Comparison of ENCODE assay signal across 8 cellular contexts in genomic region chr17:50027639-50028206, GRCh38. TPM values are rescaled to one million over a fixed set of nuclear protein-coding genes. Genes with fewer than 3 reads are reported as not detected.
DNase-seq lines count a peak whose midpoint lies in the region; ATAC-seq, FAIRE-seq and TF ChIP-seq lines count a peak whose summit lies in the region.

No MANE protein-coding gene starts in this region.

- H3K9ac ChIP-seq in endothelial cell of umbilical vein (replicated peaks; ENCODE audit: extremely low read depth, insufficient read depth, low read length): peak overlapping the region; percentile 30

- peaks cover 5 to 13% (median 10%) of the 10 kb centered on the region in 7 donors for H3K4me1 Mint-ChIP-seq in naive thymus-derived CD4-positive, alpha-beta T cell

- POLR2A ChIA-PET in endothelial cell of umbilical vein (lab: Charles Lee): interaction anchor here (2.6 kb wide), 1 partner anchor 29 kb away, joined by 13 read pairs; the partner anchor contains the start of gene ITGA3
- POLR2A ChIA-PET in naive thymus-derived CD4-positive, alpha-beta T cell (lab: Charles Lee): interaction anchor here (1.5 to 2.1 kb wide), 3 partner anchors 57 to 64 kb away, joined by 3 to 7 read pairs (median 3); no protein-coding TSS in a partner anchor

- peaks cover 5% of the 10 kb centered on the region; the same call in 1 of the 2 replicates for H3K27me3 ChIP-seq in DOHH2 (ENCODE audit: control insufficient read depth, low read length)
- no peaks in the 10 kb centered on the region for H3K27me3 ChIP-seq in endothelial cell of umbilical vein (ENCODE audit: control insufficient read depth in 2 of 2, insufficient read depth in 2 of 2, low read length in 2 of 2)
- H3K27me3 ChIP-seq in naive thymus-derived CD4-positive, alpha-beta T cell (ENCODE audit: control insufficient read depth in 2 of 2, insufficient read depth in 2 of 2, low read length in 2 of 2): peaks cover 0 to 6% of the 10 kb centered on the region in 2 donors

- no TSS peak for BruUV-seq in endothelial cell of umbilical vein (replicated peaks; lab: Mats Ljungman, UMichigan)

- H3K4me2 ChIP-seq in DOHH2 (ENCODE audit: low read length) (peak overlapping the region; percentile 37; the same call in 1 of the 2 replicates), endothelial cell of umbilical vein (ENCODE audit: insufficient read depth, low read length) (peak overlapping the region; percentile 44)

- no peak overlapping the region for H3K27ac Mint-ChIP-seq in naive thymus-derived CD4-positive, alpha-beta T cell

- CTCF ChIA-PET in endothelial cell of umbilical vein (lab: Charles Lee): interaction anchor here (0.7 to 5.3 kb wide), 9 partner anchors 8 to 65 kb away, joined by 3 to 146 read pairs (median 76); partner anchors contain the start of gene ITGA3
- CTCF ChIA-PET in naive thymus-derived CD4-positive, alpha-beta T cell (lab: Charles Lee): interaction anchor here (0.6 to 8.5 kb wide), 4 partner anchors 25 to 599 kb away, joined by 3 to 91 read pairs (median 30); no protein-coding TSS in a partner anchor

- peak; percentile 65 for ATAC-seq in naive thymus-derived CD4-positive, alpha-beta T cell

- H3K9me2 ChIP-seq in DOHH2 (replicated peaks; ENCODE audit: control insufficient read depth, low read length): no peaks in the 10 kb centered on the region

- peak overlapping the region; percentile 68 for H2AFZ ChIP-seq in endothelial cell of umbilical vein (ENCODE audit: low read depth, low read length)

- no peaks in the 10 kb centered on the region for H3K36me3 ChIP-seq in DOHH2 (ENCODE audit: control insufficient read depth, low read length)
- H3K36me3 ChIP-seq in endothelial cell of umbilical vein (ENCODE audit: control insufficient read depth in 2 of 2, extremely low read depth in 1 of 2, insufficient read depth in 2 of 2, low read length in 2 of 2): no peaks in the 10 kb centered on the region
- no peaks in the 10 kb centered on the region for H3K36me3 ChIP-seq in naive thymus-derived CD4-positive, alpha-beta T cell (ENCODE audit: control insufficient read depth in 2 of 3, insufficient read depth in 3 of 3, low read length in 3 of 3)

- H3K27me3 Mint-ChIP-seq in naive thymus-derived CD4-positive, alpha-beta T cell: peaks cover 20 to 31% (median 23%) of the 10 kb centered on the region in 5 donors

- H3F3A ChIP-seq in DOHH2 (ENCODE audit: control insufficient read depth, insufficient read depth): peaks cover 22% of the 10 kb centered on the region

- peak; percentile 30 for TF ChIP-seq POLR2A in endothelial cell of umbilical vein (IDR thresholded peaks at IDR 0.05; ENCODE audit: low read depth, low read length)

- no peaks in the 10 kb centered on the region for H3K79me2 ChIP-seq in DOHH2 (ENCODE audit: control insufficient read depth, low read length)
- no peaks in the 10 kb centered on the region for H3K79me2 ChIP-seq in endothelial cell of umbilical vein (ENCODE audit: control insufficient read depth, insufficient read depth, low read length)

- H3K9me3 Mint-ChIP-seq in naive thymus-derived CD4-positive, alpha-beta T cell: no peaks in the 10 kb centered on the region

- H3K4me3 Mint-ChIP-seq in naive thymus-derived CD4-positive, alpha-beta T cell: peak overlapping the region in 7 of 10 donors; percentile 17 to 74 (median 54)

- H3K9me1 ChIP-seq in endothelial cell of umbilical vein (replicated peaks; ENCODE audit: control insufficient read depth, extremely low read depth, insufficient read depth, low read length): no peaks in the 10 kb centered on the region

- H4K20me1 ChIP-seq in DOHH2 (ENCODE audit: control insufficient read depth, insufficient read depth, low read depth, low read length): no peaks in the 10 kb centered on the region
- H4K20me1 ChIP-seq in endothelial cell of umbilical vein (replicated peaks; ENCODE audit: control insufficient read depth, extremely low read depth, insufficient read depth, low read length): no peaks in the 10 kb centered on the region

- H3K27ac ChIP-seq in DOHH2 (ENCODE audit: low read depth, low read length) (no peak overlapping the region), endothelial cell of umbilical vein (ENCODE audit: insufficient read depth, low read depth, low read length) (peak overlapping the region; percentile 62)
- no peak overlapping the region for H3K27ac ChIP-seq in naive thymus-derived CD4-positive, alpha-beta T cell (ENCODE audit: low read depth, low read length)

- H3K36me3 Mint-ChIP-seq in naive thymus-derived CD4-positive, alpha-beta T cell: no peaks in the 10 kb centered on the region

- dilution Hi-C loops in endothelial cell of umbilical vein (cut with MboI; ENCODE audit: extremely low pct_ligation_motif_present, low sequenced_read_pairs): no loop called here

- TF ChIP-seq CTCF in DOHH2 (IDR thresholded peaks at IDR 0.05; ENCODE audit: low read depth, low read length, poor library complexity, severe bottlenecking) (no peak), endothelial cell of umbilical vein (IDR thresholded peaks at IDR 0.05; ENCODE audit: extremely low read depth in 1 of 2, insufficient read depth in 1 of 2, low read depth in 1 of 2, low read length in 2 of 2) (no peak)

- intact Hi-C loops in endothelial cell of umbilical vein (cut with micrococcal nuclease): loop anchor here (1.0 to 2.0 kb wide), 4 partner anchors 28 to 67 kb away; partner anchors contain the start of gene PDK2
- intact Hi-C loops in naive thymus-derived CD4-positive, alpha-beta T cell (cut with micrococcal nuclease): loop anchor here (1.0 to 10.0 kb wide), 5 partner anchors 29 to 270 kb away; partner anchors contain the start of genes ITGA3 (in 1 of the 2), PDK2 (in 1 of the 2) and TMEM92 (in 1 of the 2)

- H3K4me1 ChIP-seq in DOHH2 (ENCODE audit: control insufficient read depth, low read length): peaks cover 8% of the 10 kb centered on the region
- peaks cover 20% of the 10 kb centered on the region for H3K4me1 ChIP-seq in endothelial cell of umbilical vein (ENCODE audit: control insufficient read depth, extremely low read depth, insufficient read depth, low read length)
- peaks cover 0 to 8% of the 10 kb centered on the region in 2 donors for H3K4me1 ChIP-seq in naive thymus-derived CD4-positive, alpha-beta T cell (ENCODE audit: control insufficient read depth in 2 of 2, insufficient read depth in 2 of 2, low read length in 2 of 2)

- DNase-seq in NCI-H226 (peak; percentile 99), endothelial cell of umbilical vein (ENCODE audit: low read depth, low spot score) (peak; percentile 85), midbrain (lab: John Stamatoyannopoulos, UW) (no peak), hippocampal formation (lab: John Stamatoyannopoulos, UW) (no peak), NCI-H1092 treated with DMSO at 0.1 percent for 48 hours (lab: John Stamatoyannopoulos, UW) (no peak)
- DNase-seq in naive thymus-derived CD4-positive, alpha-beta T cell: no peak
- DNase-seq in NK-92 treated with Interleukin-12 subunit alpha and Interleukin-12 subunit beta, amount 100 ng/mL, for 24 hours (lab: John Stamatoyannopoulos, UW): no peak

- peak; percentile 99 for FAIRE-seq in endothelial cell of umbilical vein (lab: Jason Lieb, UNC)

- H3K4me3 ChIP-seq in DOHH2 (ENCODE audit: low read length) (no peak overlapping the region), endothelial cell of umbilical vein (replicated peaks in 1 of 3; ENCODE audit: insufficient read depth in 1 of 3, low read depth in 1 of 3, low read length in 3 of 3) (peak overlapping the region in 1 of 3 experiments; percentile 6)
- no peak overlapping the region for H3K4me3 ChIP-seq in naive thymus-derived CD4-positive, alpha-beta T cell (ENCODE audit: low read length)

- H3K9me3 ChIP-seq in DOHH2 (ENCODE audit: control insufficient read depth, insufficient read depth, low read length) (peaks cover 16% of the 10 kb centered on the region; the same call in 1 of the 2 replicates), endothelial cell of umbilical vein (replicated peaks; ENCODE audit: control insufficient read depth, insufficient read depth, low read length) (no peaks in the 10 kb centered on the region)
- no peaks in the 10 kb centered on the region for H3K9me3 ChIP-seq in naive thymus-derived CD4-positive, alpha-beta T cell (ENCODE audit: control insufficient read depth in 2 of 3, low read length in 3 of 3)

RNA-seq across cellular contexts. Expression of gene ITGA3, which starts 28.2 kb away (rescaled TPM):
- total RNA-seq in endothelial cell of umbilical vein: 93.8 and 112 TPM in 2 replicates
- polyA plus RNA-seq in endothelial cell of umbilical vein: 92.7 and 129 TPM in 2 replicates
- 83.9 and 91.8 TPM in 2 replicates for polyA plus RNA-seq in endothelial cell of umbilical vein (2011; cell fraction: cytosol; rRNA removed)
- 131 and 165 TPM in 2 replicates for polyA plus RNA-seq in endothelial cell of umbilical vein (2011; cell fraction: nucleus; rRNA removed)
- polyA plus RNA-seq in endothelial cell of umbilical vein (2012): 77.6 and 100.0 TPM in 2 replicates
- 107 and 162 TPM in 2 replicates for polyA minus RNA-seq in endothelial cell of umbilical vein
- polyA minus RNA-seq in endothelial cell of umbilical vein (2011; cell fraction: cytosol; rRNA and poly(A)+ RNA removed): 66.8 TPM
- polyA minus RNA-seq in endothelial cell of umbilical vein (2011; cell fraction: nucleus; rRNA and poly(A)+ RNA removed): 70.1 and 85.5 TPM in 2 replicates
- 10 to 100 TPM in 2 of 5 experiments, 1 to 10 TPM in 3; 4.0 to 14.6 (median 8.6) TPM for total RNA-seq in naive thymus-derived CD4-positive, alpha-beta T cell
- polyA plus RNA-seq in naive thymus-derived CD4-positive, alpha-beta T cell: 1 to 10 TPM; 1.4 to 2.4 TPM

RNA-seq across cellular contexts. Expression of gene DLX3, which starts 32.7 kb away (rescaled TPM):
- total RNA-seq in endothelial cell of umbilical vein: not detected in 2 replicates
- polyA plus RNA-seq in endothelial cell of umbilical vein: not detected in 2 replicates
- polyA plus RNA-seq in endothelial cell of umbilical vein (2011; cell fraction: cytosol; rRNA removed): not detected in 2 replicates
- not detected in 2 replicates for polyA plus RNA-seq in endothelial cell of umbilical vein (2011; cell fraction: nucleus; rRNA removed)
- not detected in 2 replicates for polyA plus RNA-seq in endothelial cell of umbilical vein (2012)
- not detected in 2 replicates for polyA minus RNA-seq in endothelial cell of umbilical vein
- 0.61 TPM for polyA minus RNA-seq in endothelial cell of umbilical vein (2011; cell fraction: cytosol; rRNA and poly(A)+ RNA removed)
- polyA minus RNA-seq in endothelial cell of umbilical vein (2011; cell fraction: nucleus; rRNA and poly(A)+ RNA removed): not detected in 2 replicates
- not detected for total RNA-seq in naive thymus-derived CD4-positive, alpha-beta T cell
- polyA plus RNA-seq in naive thymus-derived CD4-positive, alpha-beta T cell: not detected

RNA-seq across cellular contexts. Expression of gene DLX4, which starts 58.7 kb away (rescaled TPM):
- not detected in 2 replicates for total RNA-seq in endothelial cell of umbilical vein
- polyA plus RNA-seq in endothelial cell of umbilical vein: not detected in 2 replicates
- 0.04 TPM in 1 of 2 replicates, not detected in the other for polyA plus RNA-seq in endothelial cell of umbilical vein (2011; cell fraction: cytosol; rRNA removed)
- polyA plus RNA-seq in endothelial cell of umbilical vein (2011; cell fraction: nucleus; rRNA removed): 0.08 and 0.32 TPM in 2 replicates
- polyA plus RNA-seq in endothelial cell of umbilical vein (2012): not detected in 2 replicates
- polyA minus RNA-seq in endothelial cell of umbilical vein: not detected in 2 replicates
- 2.7 TPM for polyA minus RNA-seq in endothelial cell of umbilical vein (2011; cell fraction: cytosol; rRNA and poly(A)+ RNA removed)
- polyA minus RNA-seq in endothelial cell of umbilical vein (2011; cell fraction: nucleus; rRNA and poly(A)+ RNA removed): not detected in 2 replicates
- 1 to 10 TPM in 2 of 5 experiments, under 1 TPM in 3; 0.34 to 1.6 (median 0.74) TPM for total RNA-seq in naive thymus-derived CD4-positive, alpha-beta T cell
- polyA plus RNA-seq in naive thymus-derived CD4-positive, alpha-beta T cell: not detected

Comparison
In these comparisons a context has a peak if more than half of its experiments do, and no peak if none do; other contexts are left out.
1. DNase-seq: peak in NCI-H226 (single experiment) and endothelial cell of umbilical vein (single experiment); none in naive thymus-derived CD4-positive, alpha-beta T cell (0 of 9), midbrain (single experiment), NK-92 treated with Interleukin-12 subunit alpha and Interleukin-12 subunit beta, amount 100 ng/mL, for 24 hours (single experiment), hippocampal formation (0 of 2) and NCI-H1092 treated with DMSO at 0.1 percent for 48 hours (single experiment).